ENCODE assay signal across 1 cellular context in the genomic region with DNA sequence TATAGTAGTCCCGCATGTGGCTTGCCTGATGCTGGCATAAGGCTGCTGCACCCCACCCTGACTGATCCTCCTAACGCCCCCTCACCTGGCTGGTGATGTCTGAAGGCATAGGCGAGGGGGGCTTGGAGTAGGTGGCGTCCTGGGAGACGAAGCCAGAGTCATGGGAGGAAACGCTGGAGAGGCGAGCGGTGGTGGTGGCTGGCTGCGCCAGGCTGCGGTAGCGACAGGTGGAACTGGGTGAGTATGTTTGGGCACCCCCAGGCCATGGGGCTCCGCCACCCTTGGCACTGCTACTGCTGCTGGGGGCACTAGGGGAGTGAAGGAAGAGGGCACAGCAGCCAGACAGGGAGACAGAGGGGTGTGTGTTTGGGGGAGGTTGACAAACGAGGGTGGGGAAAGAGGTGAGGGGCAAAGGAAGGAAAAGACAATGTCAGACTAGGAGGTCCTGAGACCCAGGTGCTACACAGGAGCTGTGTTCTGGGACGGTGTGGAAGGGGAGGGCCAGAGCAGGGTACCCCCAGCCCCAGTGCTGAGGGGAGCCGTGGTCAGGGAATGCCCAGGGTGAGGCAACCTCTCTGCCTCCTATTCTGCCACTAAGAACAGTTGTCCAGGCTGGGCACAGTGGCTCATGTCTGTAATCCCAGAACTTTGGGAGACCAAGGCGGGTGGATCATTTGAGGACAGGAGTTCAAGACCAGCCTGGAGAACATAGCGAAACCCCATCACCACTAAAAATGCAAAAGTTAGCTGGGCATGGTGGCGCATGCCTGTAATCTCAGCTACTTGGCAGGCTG.
TF ChIP-seq lines count a peak whose summit lies in the region.

No MANE protein-coding gene starts in this region.

TF ChIP-seq in GM12878, 131 proteins besides CTCF, POLR2A, EP300 and RAD21:
- no peak for TF ChIP-seq POLR2AphosphoS2 (IDR thresholded peaks at IDR 0.05; ENCODE audit: low read depth, low read length)
- TF ChIP-seq NFYA (IDR thresholded peaks at IDR 0.05; ENCODE audit: borderline replicate concordance, low read depth, low read length), result no peak
- TF ChIP-seq ZSCAN29 (IDR thresholded peaks at IDR 0.05), result no peak
- TF ChIP-seq, protein P1, sequence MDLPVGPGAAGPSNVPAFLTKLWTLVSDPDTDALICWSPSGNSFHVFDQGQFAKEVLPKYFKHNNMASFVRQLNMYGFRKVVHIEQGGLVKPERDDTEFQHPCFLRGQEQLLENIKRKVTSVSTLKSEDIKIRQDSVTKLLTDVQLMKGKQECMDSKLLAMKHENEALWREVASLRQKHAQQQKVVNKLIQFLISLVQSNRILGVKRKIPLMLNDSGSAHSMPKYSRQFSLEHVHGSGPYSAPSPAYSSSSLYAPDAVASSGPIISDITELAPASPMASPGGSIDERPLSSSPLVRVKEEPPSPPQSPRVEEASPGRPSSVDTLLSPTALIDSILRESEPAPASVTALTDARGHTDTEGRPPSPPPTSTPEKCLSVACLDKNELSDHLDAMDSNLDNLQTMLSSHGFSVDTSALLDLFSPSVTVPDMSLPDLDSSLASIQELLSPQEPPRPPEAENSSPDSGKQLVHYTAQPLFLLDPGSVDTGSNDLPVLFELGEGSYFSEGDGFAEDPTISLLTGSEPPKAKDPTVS (IDR thresholded peaks at IDR 0.05; ENCODE audit: low read depth, low read length), result no peak
- TF ChIP-seq ZZZ3 (IDR thresholded peaks at IDR 0.05; ENCODE audit: control insufficient read depth, insufficient read length, low read depth), result no peak
- no peak for TF ChIP-seq HDGF (IDR thresholded peaks at IDR 0.05)
- TF ChIP-seq POU2F2 (IDR thresholded peaks at IDR 0.05; ENCODE audit: borderline replicate concordance, low read depth, low read length), result no peak
- TF ChIP-seq, protein P2, sequence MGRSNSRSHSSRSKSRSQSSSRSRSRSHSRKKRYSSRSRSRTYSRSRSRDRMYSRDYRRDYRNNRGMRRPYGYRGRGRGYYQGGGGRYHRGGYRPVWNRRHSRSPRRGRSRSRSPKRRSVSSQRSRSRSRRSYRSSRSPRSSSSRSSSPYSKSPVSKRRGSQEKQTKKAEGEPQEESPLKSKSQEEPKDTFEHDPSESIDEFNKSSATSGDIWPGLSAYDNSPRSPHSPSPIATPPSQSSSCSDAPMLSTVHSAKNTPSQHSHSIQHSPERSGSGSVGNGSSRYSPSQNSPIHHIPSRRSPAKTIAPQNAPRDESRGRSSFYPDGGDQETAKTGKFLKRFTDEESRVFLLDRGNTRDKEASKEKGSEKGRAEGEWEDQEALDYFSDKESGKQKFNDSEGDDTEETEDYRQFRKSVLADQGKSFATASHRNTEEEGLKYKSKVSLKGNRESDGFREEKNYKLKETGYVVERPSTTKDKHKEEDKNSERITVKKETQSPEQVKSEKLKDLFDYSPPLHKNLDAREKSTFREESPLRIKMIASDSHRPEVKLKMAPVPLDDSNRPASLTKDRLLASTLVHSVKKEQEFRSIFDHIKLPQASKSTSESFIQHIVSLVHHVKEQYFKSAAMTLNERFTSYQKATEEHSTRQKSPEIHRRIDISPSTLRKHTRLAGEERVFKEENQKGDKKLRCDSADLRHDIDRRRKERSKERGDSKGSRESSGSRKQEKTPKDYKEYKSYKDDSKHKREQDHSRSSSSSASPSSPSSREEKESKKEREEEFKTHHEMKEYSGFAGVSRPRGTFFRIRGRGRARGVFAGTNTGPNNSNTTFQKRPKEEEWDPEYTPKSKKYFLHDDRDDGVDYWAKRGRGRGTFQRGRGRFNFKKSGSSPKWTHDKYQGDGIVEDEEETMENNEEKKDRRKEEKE (IDR thresholded peaks at IDR 0.05), result no peak
- TF ChIP-seq NR2C2 (IDR thresholded peaks at IDR 0.05; ENCODE audit: borderline replicate concordance, control insufficient read depth, insufficient read length, low read depth), result no peak
- TF ChIP-seq RUNX3 (IDR thresholded peaks at IDR 0.05; ENCODE audit: low read length), result no peak
- no peak for TF ChIP-seq DPF2 (IDR thresholded peaks at IDR 0.05)
- TF ChIP-seq, protein P3, sequence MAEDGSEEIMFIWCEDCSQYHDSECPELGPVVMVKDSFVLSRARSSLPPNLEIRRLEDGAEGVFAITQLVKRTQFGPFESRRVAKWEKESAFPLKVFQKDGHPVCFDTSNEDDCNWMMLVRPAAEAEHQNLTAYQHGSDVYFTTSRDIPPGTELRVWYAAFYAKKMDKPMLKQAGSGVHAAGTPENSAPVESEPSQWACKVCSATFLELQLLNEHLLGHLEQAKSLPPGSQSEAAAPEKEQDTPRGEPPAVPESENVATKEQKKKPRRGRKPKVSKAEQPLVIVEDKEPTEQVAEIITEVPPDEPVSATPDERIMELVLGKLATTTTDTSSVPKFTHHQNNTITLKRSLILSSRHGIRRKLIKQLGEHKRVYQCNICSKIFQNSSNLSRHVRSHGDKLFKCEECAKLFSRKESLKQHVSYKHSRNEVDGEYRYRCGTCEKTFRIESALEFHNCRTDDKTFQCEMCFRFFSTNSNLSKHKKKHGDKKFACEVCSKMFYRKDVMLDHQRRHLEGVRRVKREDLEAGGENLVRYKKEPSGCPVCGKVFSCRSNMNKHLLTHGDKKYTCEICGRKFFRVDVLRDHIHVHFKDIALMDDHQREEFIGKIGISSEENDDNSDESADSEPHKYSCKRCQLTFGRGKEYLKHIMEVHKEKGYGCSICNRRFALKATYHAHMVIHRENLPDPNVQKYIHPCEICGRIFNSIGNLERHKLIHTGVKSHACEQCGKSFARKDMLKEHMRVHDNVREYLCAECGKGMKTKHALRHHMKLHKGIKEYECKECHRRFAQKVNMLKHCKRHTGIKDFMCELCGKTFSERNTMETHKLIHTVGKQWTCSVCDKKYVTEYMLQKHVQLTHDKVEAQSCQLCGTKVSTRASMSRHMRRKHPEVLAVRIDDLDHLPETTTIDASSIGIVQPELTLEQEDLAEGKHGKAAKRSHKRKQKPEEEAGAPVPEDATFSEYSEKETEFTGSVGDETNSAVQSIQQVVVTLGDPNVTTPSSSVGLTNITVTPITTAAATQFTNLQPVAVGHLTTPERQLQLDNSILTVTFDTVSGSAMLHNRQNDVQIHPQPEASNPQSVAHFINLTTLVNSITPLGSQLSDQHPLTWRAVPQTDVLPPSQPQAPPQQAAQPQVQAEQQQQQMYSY (CRISPR knock-in tag; IDR thresholded peaks at IDR 0.05), result no peak
- TF ChIP-seq, protein P4, sequence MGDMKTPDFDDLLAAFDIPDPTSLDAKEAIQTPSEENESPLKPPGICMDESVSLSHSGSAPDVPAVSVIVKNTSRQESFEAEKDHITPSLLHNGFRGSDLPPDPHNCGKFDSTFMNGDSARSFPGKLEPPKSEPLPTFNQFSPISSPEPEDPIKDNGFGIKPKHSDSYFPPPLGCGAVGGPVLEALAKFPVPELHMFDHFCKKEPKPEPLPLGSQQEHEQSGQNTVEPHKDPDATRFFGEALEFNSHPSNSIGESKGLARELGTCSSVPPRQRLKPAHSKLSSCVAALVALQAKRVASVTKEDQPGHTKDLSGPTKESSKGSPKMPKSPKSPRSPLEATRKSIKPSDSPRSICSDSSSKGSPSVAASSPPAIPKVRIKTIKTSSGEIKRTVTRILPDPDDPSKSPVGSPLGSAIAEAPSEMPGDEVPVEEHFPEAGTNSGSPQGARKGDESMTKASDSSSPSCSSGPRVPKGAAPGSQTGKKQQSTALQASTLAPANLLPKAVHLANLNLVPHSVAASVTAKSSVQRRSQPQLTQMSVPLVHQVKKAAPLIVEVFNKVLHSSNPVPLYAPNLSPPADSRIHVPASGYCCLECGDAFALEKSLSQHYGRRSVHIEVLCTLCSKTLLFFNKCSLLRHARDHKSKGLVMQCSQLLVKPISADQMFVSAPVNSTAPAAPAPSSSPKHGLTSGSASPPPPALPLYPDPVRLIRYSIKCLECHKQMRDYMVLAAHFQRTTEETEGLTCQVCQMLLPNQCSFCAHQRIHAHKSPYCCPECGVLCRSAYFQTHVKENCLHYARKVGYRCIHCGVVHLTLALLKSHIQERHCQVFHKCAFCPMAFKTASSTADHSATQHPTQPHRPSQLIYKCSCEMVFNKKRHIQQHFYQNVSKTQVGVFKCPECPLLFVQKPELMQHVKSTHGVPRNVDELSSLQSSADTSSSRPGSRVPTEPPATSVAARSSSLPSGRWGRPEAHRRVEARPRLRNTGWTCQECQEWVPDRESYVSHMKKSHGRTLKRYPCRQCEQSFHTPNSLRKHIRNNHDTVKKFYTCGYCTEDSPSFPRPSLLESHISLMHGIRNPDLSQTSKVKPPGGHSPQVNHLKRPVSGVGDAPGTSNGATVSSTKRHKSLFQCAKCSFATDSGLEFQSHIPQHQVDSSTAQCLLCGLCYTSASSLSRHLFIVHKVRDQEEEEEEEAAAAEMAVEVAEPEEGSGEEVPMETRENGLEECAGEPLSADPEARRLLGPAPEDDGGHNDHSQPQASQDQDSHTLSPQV (IDR thresholded peaks at IDR 0.05), result no peak
